In the genomic region with DNA sequence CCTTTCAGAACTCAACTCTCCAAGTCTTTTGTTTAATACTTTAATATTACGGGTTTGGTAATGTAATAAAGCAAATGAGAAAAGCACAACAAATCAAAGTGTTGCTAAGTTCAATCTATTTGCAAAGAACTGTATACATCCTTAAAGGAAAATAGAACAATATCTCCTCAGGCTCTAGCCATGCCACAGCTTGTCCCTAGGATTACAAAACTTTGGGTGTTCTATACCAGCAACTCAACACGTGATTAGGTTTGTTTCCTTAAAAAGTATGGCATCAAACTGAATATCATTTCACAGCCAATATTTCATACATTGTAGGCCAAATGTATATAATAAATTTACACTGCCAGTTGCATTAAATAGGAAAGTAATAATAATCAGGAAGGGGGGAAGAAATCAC, we compare ENCODE assay signal across 31 cellular contexts.
"Had no signal": no experiment of that assay in that cellular context is flagged by ENCODE, and none has a peak within 500 bp of the region (broad histone marks: within the 10 kb centered on the region; RNA-seq: fewer than 3 reads in every experiment).

No MANE protein-coding gene starts in this region.

- H3K27me3 ChIP-seq: neural progenitor cell, ovary, right lobe of liver, sigmoid colon, spleen, suprapubic skin, testis, tibial artery, transverse colon, upper lobe of right lung, uterus had no signal

- H3K9me3 ChIP-seq: ovary, psoas muscle, right lobe of liver, sigmoid colon, spleen, suprapubic skin, testis, tibial artery, transverse colon, upper lobe of right lung, uterus had no signal

- H3K4me3 ChIP-seq: neural progenitor cell, ovary, psoas muscle, right lobe of liver, sigmoid colon, spleen, suprapubic skin, testis, tibial artery, transverse colon, upper lobe of right lung, uterus had no signal

- H3K9me3 Mint-ChIP-seq: naive thymus-derived CD4-positive, alpha-beta T cell; natural killer cell; nephron; neural progenitor cell; stimulated activated naive B cell treated with anti-CD40 and anti-IgM and Interleukin-4, amounts not matched to agents 10 μg/mL and 1 μg/mL and 100 μg/mL, for 72 hours; stimulated activated naive CD8-positive, alpha-beta T cell treated with anti-CD3 and anti-CD28 coated beads, Interleukin-15, amount 100 ng/mL, for 72 hours; type B pancreatic cell had no signal

- H2AFZ ChIP-seq: neural progenitor cell, parathyroid adenoma had no signal

- H3K9ac ChIP-seq: neural progenitor cell, parathyroid adenoma had no signal

- H3K79me2 ChIP-seq: parathyroid adenoma had no signal

- DNase-seq: naive thymus-derived CD4-positive, alpha-beta T cell; natural killer cell; occipital lobe; ovary; posterior cingulate gyrus; psoas muscle; right cardiac atrium; right lobe of liver; sigmoid colon; small intestine; spleen; stimulated activated CD4-positive, alpha-beta T cell treated with anti-CD3 and anti-CD28 coated beads, Interleukin-12 subunit alpha, Interleukin-12 subunit beta, amount 100 ng/mL, for 4 hours; stimulated activated CD4-positive, alpha-beta T cell treated with anti-CD3 and anti-CD28 coated beads, Interleukin-1b, Interleukin-23, amount 100 ng/mL, for 48 hours; stimulated activated CD4-positive, alpha-beta T cell treated with anti-CD3 and anti-CD28 coated beads, Interleukin-4, amount 100 ng/mL, for 1 hour; stimulated activated CD4-positive, alpha-beta T cell treated with anti-CD3 and anti-CD28 coated beads, Interleukin-4, amount 100 ng/mL, for 4 hours; stimulated activated CD8-positive, alpha-beta memory T cell treated with anti-CD3 and anti-CD28 coated beads, Interleukin-4, amount 100 ng/mL, for 48 hours; stimulated activated naive B cell treated with anti-CD40 and anti-IgM and Interleukin-4, amounts not matched to agents 10 μg/mL and 1 μg/mL and 100 μg/mL, for 72 hours; stimulated activated naive CD8-positive, alpha-beta T cell treated with anti-CD3 and anti-CD28 coated beads, Interleukin-15, amount 100 ng/mL, for 72 hours; stimulated activated naive CD8-positive, alpha-beta T cell treated with anti-CD3 and anti-CD28 coated beads, Interleukin-15, Interleukin-2, amounts not matched to agents 100 U/mL and 50 U/mL, for 24 hours; substantia nigra; testis; tibial artery; transverse colon; upper lobe of right lung; uterus had no signal

- H3K4me2 ChIP-seq: neural progenitor cell had no signal

- H3K27ac ChIP-seq: neural progenitor cell, ovary, parathyroid adenoma, psoas muscle, right lobe of liver, sigmoid colon, spleen, suprapubic skin, testis, tibial artery, transverse colon, upper lobe of right lung, uterus had no signal

- H3K4me1 Mint-ChIP-seq: naive thymus-derived CD4-positive, alpha-beta T cell; natural killer cell; stimulated activated naive B cell treated with anti-CD40 and anti-IgM and Interleukin-4, amounts not matched to agents 10 μg/mL and 1 μg/mL and 100 μg/mL, for 72 hours; stimulated activated naive CD8-positive, alpha-beta T cell treated with anti-CD3 and anti-CD28 coated beads, Interleukin-15, amount 100 ng/mL, for 72 hours had no signal

- H3K27me3 Mint-ChIP-seq: progenitor cell of endocrine pancreas had no signal

- H3K4me1 ChIP-seq: neural progenitor cell, parathyroid adenoma, psoas muscle, right lobe of liver, spleen, suprapubic skin, testis, tibial artery, transverse colon, upper lobe of right lung, uterus had no signal

- H3K36me3 Mint-ChIP-seq: naive thymus-derived CD4-positive, alpha-beta T cell; natural killer cell; neural progenitor cell; stimulated activated naive B cell treated with anti-CD40 and anti-IgM and Interleukin-4, amounts not matched to agents 10 μg/mL and 1 μg/mL and 100 μg/mL, for 72 hours; type B pancreatic cell had no signal

- ATAC-seq: naive thymus-derived CD4-positive, alpha-beta T cell; natural killer cell; psoas muscle; right cardiac atrium; right lobe of liver; stimulated activated naive B cell treated with anti-CD40 and anti-IgM and Interleukin-4, amounts not matched to agents 10 μg/mL and 1 μg/mL and 100 μg/mL, for 72 hours; stimulated activated naive CD8-positive, alpha-beta T cell treated with anti-CD3 and anti-CD28 coated beads, Interleukin-15, amount 100 ng/mL, for 72 hours; stimulated activated naive CD8-positive, alpha-beta T cell treated with anti-CD3 and anti-CD28 coated beads, Interleukin-15, Interleukin-2, amounts not matched to agents 100 U/mL and 50 U/mL, for 24 hours; upper lobe of right lung had no signal

- H3K4me3 Mint-ChIP-seq: naive thymus-derived CD4-positive, alpha-beta T cell; natural killer cell; nephron; neural progenitor cell; stimulated activated naive B cell treated with anti-CD40 and anti-IgM and Interleukin-4, amounts not matched to agents 10 μg/mL and 1 μg/mL and 100 μg/mL, for 72 hours; stimulated activated naive CD8-positive, alpha-beta T cell treated with anti-CD3 and anti-CD28 coated beads, Interleukin-15, amount 100 ng/mL, for 72 hours; type B pancreatic cell had no signal

- H3K27ac Mint-ChIP-seq: naive thymus-derived CD4-positive, alpha-beta T cell; natural killer cell; nephron; neural progenitor cell; progenitor cell of endocrine pancreas; stimulated activated naive B cell treated with anti-CD40 and anti-IgM and Interleukin-4, amounts not matched to agents 10 μg/mL and 1 μg/mL and 100 μg/mL, for 72 hours; stimulated activated naive CD8-positive, alpha-beta T cell treated with anti-CD3 and anti-CD28 coated beads, Interleukin-15, amount 100 ng/mL, for 72 hours; type B pancreatic cell had no signal

- H3K36me3 ChIP-seq: neural progenitor cell, ovary, right lobe of liver, sigmoid colon, spleen, suprapubic skin, tibial artery, transverse colon, upper lobe of right lung, uterus had no signal
